Comparison of ENCODE assay signal across 9 cellular contexts in the genomic region with DNA sequence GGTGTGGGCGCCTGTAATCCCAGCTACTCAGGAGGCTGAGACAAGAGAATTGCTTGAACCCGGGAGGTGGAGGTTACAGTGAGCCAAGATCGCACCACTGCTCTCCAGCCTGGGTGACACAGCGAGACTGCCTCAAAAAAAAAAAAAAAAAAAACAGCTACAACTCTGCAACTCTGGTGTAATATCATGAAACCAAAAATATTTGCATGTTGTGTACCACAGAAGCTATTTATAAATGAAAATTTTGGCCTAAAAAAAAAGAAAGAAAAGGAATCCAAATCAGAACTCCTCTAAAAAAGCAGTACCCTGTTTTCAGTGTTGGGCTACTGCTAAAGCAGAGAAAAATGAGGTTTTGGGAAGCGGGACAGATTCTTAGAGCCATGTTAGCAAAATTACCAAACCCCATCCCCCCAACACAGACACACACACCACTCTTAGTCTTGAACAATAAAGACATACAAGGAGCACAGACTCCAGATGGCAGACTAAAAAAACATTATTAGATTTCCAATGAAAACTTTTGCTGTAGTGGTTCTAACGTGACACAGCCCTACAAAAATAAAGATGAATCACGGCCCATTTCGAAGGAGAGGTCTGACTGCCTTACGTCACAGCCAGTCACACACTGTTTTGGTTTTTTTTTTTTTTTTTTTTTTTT. TPM values are rescaled to one million over a fixed set of nuclear protein-coding genes. Genes with fewer than 3 reads are reported as not detected.
A peak's percentile ranks its signal among the peaks of the same experiment; 100 is the strongest.
DNase-seq lines count a peak whose midpoint lies in the region; ATAC-seq, FAIRE-seq and TF ChIP-seq lines count a peak whose summit lies in the region.
"Had no signal": no experiment of that assay in that cellular context is flagged by ENCODE, and none has a peak within 500 bp of the region (broad histone marks: within the 10 kb centered on the region; RNA-seq: fewer than 3 reads in every experiment).

No MANE protein-coding gene starts in this region.

- H3K27ac ChIP-seq in OCI-LY1 (ENCODE audit: low read depth, low read length, poor library complexity, severe bottlenecking), result peak overlapping the region; percentile 91

- no peaks in the 10 kb centered on the region for H3K27me3 Mint-ChIP-seq in stimulated activated naive B cell treated with anti-CD40 and anti-IgM and Interleukin-4, amounts not matched to agents 10 μg/mL and 1 μg/mL and 100 μg/mL, for 72 hours

- H3K27me3 ChIP-seq in OCI-LY1 (ENCODE audit: insufficient read depth, low read length), result no peaks in the 10 kb centered on the region

- H3F3A ChIP-seq in OCI-LY1 (ENCODE audit: insufficient read depth, low read length), result 0 out of 2 replicates have a peak, but pooled peaks cover 7% of the 10 kb centered on the region

- peak overlapping the region; percentile 76 for H2AFZ ChIP-seq in OCI-LY1 (ENCODE audit: low read length)

- H3K79me2 ChIP-seq in OCI-LY1 (ENCODE audit: insufficient read depth, low read length), result no peaks in the 10 kb centered on the region

- no peak for TF ChIP-seq POLR2A in GM12892 (IDR thresholded peaks at IDR 0.05; ENCODE audit: low read depth, low read length)
- TF ChIP-seq POLR2A in erythroblast (IDR thresholded peaks at IDR 0.05; ENCODE audit: low read length), result no peak

- FAIRE-seq in GM12892 (lab: Jason Lieb, UNC), result peak; percentile 30
- FAIRE-seq: islet of Langerhans had no signal

- no peaks in the 10 kb centered on the region for H3K9me2 ChIP-seq in OCI-LY1 (ENCODE audit: low read depth, low read length)

- peak overlapping the region; percentile 85 for H3K27ac Mint-ChIP-seq in stimulated activated naive B cell treated with anti-CD40 and anti-IgM and Interleukin-4, amounts not matched to agents 10 μg/mL and 1 μg/mL and 100 μg/mL, for 72 hours

- H4K20me1 ChIP-seq in OCI-LY1 (ENCODE audit: insufficient read depth, low read length), result no peaks in the 10 kb centered on the region

- peak overlapping the region; percentile 44 for H3K9ac ChIP-seq in OCI-LY1 (ENCODE audit: low read length)

- peaks cover 7% of the 10 kb centered on the region; the same call in 1 of the 2 replicates for H3K36me3 ChIP-seq in OCI-LY1 (ENCODE audit: insufficient read depth, low read length)

- peaks cover 10 to 30% of the 10 kb centered on the region in 2 donors for H3K4me1 Mint-ChIP-seq in stimulated activated naive B cell treated with anti-CD40 and anti-IgM and Interleukin-4, amounts not matched to agents 10 μg/mL and 1 μg/mL and 100 μg/mL, for 72 hours

- H3K4me1 ChIP-seq in OCI-LY1 (ENCODE audit: insufficient read depth, low read length, severe bottlenecking), result peaks cover 36% of the 10 kb centered on the region

- peaks cover 9% of the 10 kb centered on the region for H3K9me3 ChIP-seq in OCI-LY1 (ENCODE audit: low read length)

- peak; percentile 11; the same call in 1 of the 2 replicates for TF ChIP-seq CTCF in OCI-LY1 (IDR thresholded peaks at IDR 0.05; ENCODE audit: low read length)
- TF ChIP-seq CTCF in fibroblast of the aortic adventitia (IDR thresholded peaks at IDR 0.05; ENCODE audit: insufficient read depth, low read length), result no peak

- DNase-seq in GM12892 (ENCODE audit: insufficient read length) (no peak), fibroblast of the aortic adventitia (ENCODE audit: low read depth) (peak; percentile 92), NCI-H2196 treated with DMSO at 0.1 percent for 48 hours (lab: John Stamatoyannopoulos, UW; ENCODE audit: unreplicated experiment) (no peak), T-helper 2 cell (no peak), erythroblast (lab: John Stamatoyannopoulos, UW) (no peak)
- DNase-seq in stimulated activated naive B cell treated with anti-CD40 and anti-IgM and Interleukin-4, amounts not matched to agents 10 μg/mL and 1 μg/mL and 100 μg/mL, for 72 hours, result no peak
- DNase-seq in NK-92 treated with Interleukin-12 subunit alpha and Interleukin-12 subunit beta, amount 100 ng/mL, for 24 hours (lab: John Stamatoyannopoulos, UW), result no peak

- peaks cover 5 to 9% of the 10 kb centered on the region in 2 donors for H3K9me3 Mint-ChIP-seq in stimulated activated naive B cell treated with anti-CD40 and anti-IgM and Interleukin-4, amounts not matched to agents 10 μg/mL and 1 μg/mL and 100 μg/mL, for 72 hours

- peak overlapping the region; percentile 29 to 46 for H3K4me3 Mint-ChIP-seq in stimulated activated naive B cell treated with anti-CD40 and anti-IgM and Interleukin-4, amounts not matched to agents 10 μg/mL and 1 μg/mL and 100 μg/mL, for 72 hours

- peak; percentile 74 to 83 for ATAC-seq in stimulated activated naive B cell treated with anti-CD40 and anti-IgM and Interleukin-4, amounts not matched to agents 10 μg/mL and 1 μg/mL and 100 μg/mL, for 72 hours (replicated peaks)

- peaks cover 2 to 7% of the 10 kb centered on the region in 2 donors for H3K36me3 Mint-ChIP-seq in stimulated activated naive B cell treated with anti-CD40 and anti-IgM and Interleukin-4, amounts not matched to agents 10 μg/mL and 1 μg/mL and 100 μg/mL, for 72 hours

- peak overlapping the region; percentile 4 for H3K4me3 ChIP-seq in OCI-LY1 (ENCODE audit: low read depth, low read length, poor library complexity, severe bottlenecking)
- no peak overlapping the region for H3K4me3 ChIP-seq in fibroblast of the aortic adventitia (ENCODE audit: low read depth, low read length)

- peak overlapping the region; percentile 49 for H3K4me2 ChIP-seq in OCI-LY1 (ENCODE audit: low read length)

RNA-seq across cellular contexts. Expression of a gene that starts 51.5 kb away (rescaled TPM):
- polyA plus RNA-seq in GM12892 (2012; ENCODE audit: missing spikeins), result 22.0 TPM
- total RNA-seq in fibroblast of the aortic adventitia (ENCODE audit: low replicate concordance), result 13.2 and 30.3 TPM in 2 replicates
